In genomic region chr1:161153682-161154337, GRCh38 we compare ENCODE assay signal across 8 cellular contexts. TPM values are rescaled to one million over a fixed set of nuclear protein-coding genes. Genes with fewer than 3 reads are reported as not detected.
DNase-seq lines count a peak whose midpoint lies in the region; TF ChIP-seq lines count a peak whose summit lies in the region.

UFC1 (plus strand) TSS chr1:161153978; CDS start chr1:161153998, 20 bp downstream.

- POLR2A ChIA-PET in HEK293 (lab: Yijun Ruan, JAX) = interaction anchor here (0.6 to 5.2 kb wide), 8 partner anchors 10 to 177 kb away, joined by 3 to 53 read pairs (median 6); partner anchors contain the start of genes DEDD, F11R, NDUFS2 and NIT1

- CTCF ChIA-PET in HEK293 (lab: Yijun Ruan, JAX) = interaction anchor here (0.6 to 3.3 kb wide), 6 partner anchors 12 to 109 kb away, joined by 3 to 17 read pairs (median 4); partner anchors contain the start of genes NIT1, PFDN2 and PPOX

- WGBS in testis, 2 donors = 1% methylated on average over 29 to 33 of the region's 33 CpGs

- H3K27me3 ChIP-seq in testis = no peaks in the 10 kb centered on the region

- H3K9ac ChIP-seq in ES-I3 (ENCODE audit: low read depth, low read length) (peak within 1 kb of the TSS; percentile 89), SK-N-MC (ENCODE audit: insufficient read length) (peak within 1 kb of the TSS; percentile 100)

- no peak for TF ChIP-seq POLR2A in testis (IDR thresholded peaks at IDR 0.05)

- no peaks in the 10 kb centered on the region for H3K36me3 ChIP-seq in ES-I3 (ENCODE audit: insufficient read depth, low read length)
- peaks cover 5 to 31% of the 10 kb centered on the region in 2 experiments; a peak in 2 of 3 replicates for H3K36me3 ChIP-seq in HEK293 (ENCODE audit: control insufficient read depth in 2 of 2, insufficient read depth in 1 of 2, low read length in 2 of 2)
- 0 out of 2 replicates have a peak, but pooled peaks cover 8% of the 10 kb centered on the region for H3K36me3 ChIP-seq in SK-N-MC (ENCODE audit: insufficient read depth, low read length)
- no peaks in the 10 kb centered on the region for H3K36me3 ChIP-seq in testis (ENCODE audit: low read depth, missing control alignments)

- TF ChIP-seq CTCF in HEK293 (tag by site-specific recombination; IDR thresholded peaks at IDR 0.05) = no peak
- no peak for TF ChIP-seq CTCF in testis (IDR thresholded peaks at IDR 0.05)

- intact Hi-C loops in testis (cut with DNase I; ENCODE audit: low total_unique reads) = no loop called here

- H3K27ac ChIP-seq in HEK293 (ENCODE audit: extremely low read depth, low read depth, low read length) = peak within 1 kb of the TSS; percentile 70
- H3K27ac ChIP-seq in SK-N-MC = peak within 1 kb of the TSS; percentile 99
- peak within 1 kb of the TSS; percentile 95 to 96 for H3K27ac ChIP-seq in testis

- H3K4me1 ChIP-seq in ES-I3 (ENCODE audit: insufficient read depth, low read length) = no peaks in the 10 kb centered on the region
- no peaks in the 10 kb centered on the region for H3K4me1 ChIP-seq in HEK293 (ENCODE audit: control insufficient read depth, insufficient read depth, low read length)
- H3K4me1 ChIP-seq in testis = peaks cover 25% of the 10 kb centered on the region

- peak; percentile 94 for DNase-seq in NCI-H1048 (lab: John Stamatoyannopoulos, UW)
- peak; percentile 87 for DNase-seq in SK-N-MC (ENCODE audit: low read depth, low spot score)
- DNase-seq in activated naive CD4-positive, alpha-beta T cell treated with anti-CD3 and anti-CD28 coated beads, Interleukin-2, amount 50 U/mL, for 16 hours = peak; percentile 79
- peak; percentile 91 for DNase-seq in globus pallidus (ENCODE audit: low spot score)
- DNase-seq in occipital lobe (lab: John Stamatoyannopoulos, UW) = peak; percentile 73
- peak; percentile 93 for DNase-seq in testis

- H3K4me3 ChIP-seq in HEK293 (ENCODE audit: low read depth, low read length) (peak within 1 kb of the TSS; percentile 89), SK-N-MC (peak within 1 kb of the TSS; percentile 97), testis (peak within 1 kb of the TSS; percentile 84 to 96)

- H3K9me3 ChIP-seq in ES-I3 (ENCODE audit: control insufficient read depth, insufficient read depth, low read length) = no peaks in the 10 kb centered on the region
- no peaks in the 10 kb centered on the region for H3K9me3 ChIP-seq in HEK293 (ENCODE audit: control insufficient read depth, insufficient read depth, low read depth, low read length)
- H3K9me3 ChIP-seq in SK-N-MC (ENCODE audit: low read depth, low read length) = no peaks in the 10 kb centered on the region
- H3K9me3 ChIP-seq in testis = no peaks in the 10 kb centered on the region

TF ChIP-seq in HEK293, 187 proteins besides CTCF, POLR2A, EP300 and RAD21 (continues in another document):
- peak; percentile 31; the same call in 1 of the 2 replicates for TF ChIP-seq ATF2 (tag by site-specific recombination; IDR thresholded peaks at IDR 0.05; ENCODE audit: low read depth)
- TF ChIP-seq ZNF175 (tag by site-specific recombination; IDR thresholded peaks at IDR 0.05) = no peak
- peak; percentile 99 for TF ChIP-seq YY1 (tag by site-specific recombination; IDR thresholded peaks at IDR 0.05)
- no peak for TF ChIP-seq ZNF488 (tag by site-specific recombination; IDR thresholded peaks at IDR 0.05)
- TF ChIP-seq TCF7L2 (IDR thresholded peaks at IDR 0.05; ENCODE audit: borderline replicate concordance, low read depth, low read length) = no peak
- no peak for TF ChIP-seq ZNF510 (tag by site-specific recombination; IDR thresholded peaks at IDR 0.05; ENCODE audit: insufficient replicate concordance)
- TF ChIP-seq PRDM2 (tag by site-specific recombination; IDR thresholded peaks at IDR 0.05; ENCODE audit: borderline replicate concordance) = no peak
- TF ChIP-seq ZBTB1 (tag by site-specific recombination; IDR thresholded peaks at IDR 0.05) = peak; percentile 95
- TF ChIP-seq ZNF549 (tag by site-specific recombination; IDR thresholded peaks at IDR 0.05) = no peak
- no peak for TF ChIP-seq ZNF121 (tag by site-specific recombination; IDR thresholded peaks at IDR 0.05)
- TF ChIP-seq ZSCAN16 (tag by site-specific recombination; IDR thresholded peaks at IDR 0.05) = no peak
- TF ChIP-seq ZBTB21 (tag by site-specific recombination; IDR thresholded peaks at IDR 0.05) = peak; percentile 72; the same call in 1 of the 2 replicates
- no peak for TF ChIP-seq ZNF596 (tag by site-specific recombination; IDR thresholded peaks at IDR 0.05)
- TF ChIP-seq ZNF585B (tag by site-specific recombination; IDR thresholded peaks at IDR 0.05) = no peak
- no peak for TF ChIP-seq ZFP3 (tag by site-specific recombination; IDR thresholded peaks at IDR 0.05; ENCODE audit: low read depth)
- TF ChIP-seq ZBTB49 (tag by site-specific recombination; IDR thresholded peaks at IDR 0.05; ENCODE audit: low read depth) = no peak

RNA-seq across cellular contexts. Expression of gene UFC1, which starts in this region (rescaled TPM):
- total RNA-seq in occipital lobe = 99.4 TPM
- 10 to 100 TPM; 36.9 to 68.3 TPM for total RNA-seq in testis
- 129 TPM for polyA plus RNA-seq in testis (ENCODE audit: insufficient read depth, low read depth, low replicate concordance)

Comparison
In these comparisons a context has a peak if more than half of its experiments do, and no peak if none do; other contexts are left out.
1. Peak in every context shown above with its lines: DNase-seq, H3K4me3 ChIP-seq and H3K27ac ChIP-seq.